In genomic region chr12:90311561-90311960, GRCh38 we compare ENCODE assay signal across 8 cellular contexts.
"Had no signal": no experiment of that assay in that cellular context is flagged by ENCODE, and none has a peak within 500 bp of the region (broad histone marks: within the 10 kb centered on the region; RNA-seq: fewer than 3 reads in every experiment).

No MANE protein-coding gene starts in this region.

- ATAC-seq: HepG2 had no signal

- H3K4me3 ChIP-seq: GM23248 had no signal

- H3K9ac ChIP-seq: GM23248 had no signal

- H3K4me3 Mint-ChIP-seq: H9, IgD-negative memory B cell had no signal

- H2AFZ ChIP-seq: GM23248 had no signal

- FAIRE-seq: H1, H54, HepG2 had no signal

- H3K27ac ChIP-seq: GM23248, HL-60 had no signal

- H3K27me3 Mint-ChIP-seq: IgD-negative memory B cell had no signal

- H3K27ac Mint-ChIP-seq: H9, IgD-negative memory B cell had no signal

- DNase-seq: GM23248, H9, HCEC 1CT had no signal

- H3K4me1 Mint-ChIP-seq: H9 had no signal

- H3K9me3 Mint-ChIP-seq: H9, IgD-negative memory B cell had no signal
